Comparison of ENCODE assay signal across 8 cellular contexts in genomic region chr1:33055210-33055991, GRCh38. TPM values are rescaled to one million over a fixed set of nuclear protein-coding genes. Genes with fewer than 3 reads are reported as not detected.
DNase-seq lines count a peak whose midpoint lies in the region; ATAC-seq and TF ChIP-seq lines count a peak whose summit lies in the region.

No MANE protein-coding gene starts in this region.

- TF ChIP-seq CTCF in AG04450 (IDR thresholded peaks at IDR 0.05; ENCODE audit: low read depth, low read length) (peak; percentile 87), GM12875 (IDR thresholded peaks at IDR 0.05; ENCODE audit: borderline replicate concordance, insufficient read depth, low read depth, low read length) (peak; percentile 73), WTC11 (IDR thresholded peaks at IDR 0.05) (peak; percentile 57), endodermal cell (conservative IDR thresholded peaks at IDR 0.05) (peak; percentile 82), lower lobe of right lung (IDR thresholded peaks at IDR 0.05) (peak; percentile 75), stomach (IDR thresholded peaks at IDR 0.05) (peak in 5 of 7 experiments; percentile 47 to 69 (median 54))

- peak; percentile 75 for DNase-seq in AG04450 (ENCODE audit: low read depth, low spot score)
- DNase-seq in NCI-H2171 treated with DMSO at 0.1 percent for 48 hours (lab: John Stamatoyannopoulos, UW) = peak; percentile 40
- DNase-seq in WTC11 (ENCODE audit: low spot score) = peak; percentile 61
- peak; percentile 83 for DNase-seq in endodermal cell
- peak; percentile 80 for DNase-seq in lower lobe of right lung
- DNase-seq in stomach = peak; percentile 59
- no peak for DNase-seq in NCI-H187 treated with DMSO at 0.1 percent for 48 hours (lab: John Stamatoyannopoulos, UW)

- no peak for TF ChIP-seq EP300 in stomach (IDR thresholded peaks at IDR 0.05)

- H3K36me3 ChIP-seq in endodermal cell (ENCODE audit: control insufficient read depth, insufficient read depth, low read length) = no peaks in the 10 kb centered on the region
- no peaks in the 10 kb centered on the region for H3K36me3 ChIP-seq in lower lobe of right lung
- H3K36me3 ChIP-seq in stomach = no peaks in the 10 kb centered on the region

- TF ChIP-seq POLR2A in stomach (IDR thresholded peaks at IDR 0.05) = no peak

- H3K27me3 Mint-ChIP-seq in WTC11 (ENCODE audit: low read depth) = peaks cover 9% of the 10 kb centered on the region
- H3K27me3 Mint-ChIP-seq in endodermal cell (ENCODE audit: insufficient read depth) = peaks cover 10% of the 10 kb centered on the region

- intact Hi-C loops in lower lobe of right lung (cut with DNase I) = no loop called here
- intact Hi-C loops in stomach (cut with DNase I; ENCODE audit: low total_unique reads) = loop anchor here (10.0 kb wide), 1 partner anchor 121 kb away; no protein-coding TSS in a partner anchor

- ATAC-seq in WTC11 = peak; percentile 81
- peak; percentile 94 for ATAC-seq in lower lobe of right lung

- no peak overlapping the region for H3K27ac Mint-ChIP-seq in WTC11
- no peak overlapping the region for H3K27ac Mint-ChIP-seq in endodermal cell

- no peak overlapping the region for H3K9ac ChIP-seq in endodermal cell (ENCODE audit: extremely low read depth, low read length, poor library complexity, severe bottlenecking)

- H3K9me3 Mint-ChIP-seq in WTC11 (peaks cover 13% of the 10 kb centered on the region), endodermal cell (peaks cover 19% of the 10 kb centered on the region)

- H3K27me3 ChIP-seq in AG04450 (ENCODE audit: control insufficient read depth, insufficient read depth, low read length) = no peaks in the 10 kb centered on the region
- no peaks in the 10 kb centered on the region for H3K27me3 ChIP-seq in endodermal cell (ENCODE audit: control insufficient read depth, insufficient read depth, low read length, poor library complexity, severe bottlenecking)
- H3K27me3 ChIP-seq in lower lobe of right lung (ENCODE audit: low read depth) = no peaks in the 10 kb centered on the region
- H3K27me3 ChIP-seq in stomach = no peaks in the 10 kb centered on the region

- H3K4me3 ChIP-seq in AG04450 (ENCODE audit: low read depth, low read length) = no peak overlapping the region
- H3K4me3 ChIP-seq in GM12875 (ENCODE audit: low read depth, low read length) = no peak overlapping the region
- no peak overlapping the region for H3K4me3 ChIP-seq in endodermal cell (ENCODE audit: low read length)
- no peak overlapping the region for H3K4me3 ChIP-seq in lower lobe of right lung
- H3K4me3 ChIP-seq in stomach = no peak overlapping the region

- CTCF ChIA-PET in AG04450 (lab: Charles Lee) (interaction anchor here (0.6 to 3.6 kb wide), 26 partner anchors 9 to 180 kb away, joined by 3 to 24 read pairs (median 4); partner anchors contain the start of gene AZIN2), WTC11 (lab: Charles Lee) (interaction anchor here (0.7 to 4.5 kb wide), 22 partner anchors 10 to 177 kb away, joined by 3 to 34 read pairs (median 4); partner anchors contain the start of gene RNF19B)

- H3K36me3 Mint-ChIP-seq in WTC11 = peaks cover 7% of the 10 kb centered on the region
- peaks cover 4% of the 10 kb centered on the region for H3K36me3 Mint-ChIP-seq in endodermal cell (ENCODE audit: low read depth)

- H3K27ac ChIP-seq in AG04450 (ENCODE audit: low read depth, low read length) (no peak overlapping the region), endodermal cell (ENCODE audit: low read depth, low read length) (no peak overlapping the region), lower lobe of right lung (no peak overlapping the region), stomach (peak overlapping the region in 1 of 5 donors; percentile 54)

- H3K4me3 Mint-ChIP-seq in WTC11 (no peak overlapping the region), endodermal cell (no peak overlapping the region)

- WGBS in endodermal cell (ENCODE audit: insufficient coverage in 1 of 2, insufficient read length in 1 of 2), 2 experiments = 73% methylated on average over 10 to 11 of the region's 11 CpGs
- WGBS in stomach, 5 donors = 26 to 35% (median 33%) methylated on average over 11 of the region's 11 CpGs

- H3K9me3 ChIP-seq in AG04450 (ENCODE audit: control insufficient read depth, insufficient read depth, low read length) (no peaks in the 10 kb centered on the region), endodermal cell (ENCODE audit: control insufficient read depth, low read length) (peaks cover 15% of the 10 kb centered on the region), lower lobe of right lung (no peaks in the 10 kb centered on the region), stomach (no peaks in the 10 kb centered on the region)

- POLR2A ChIA-PET in AG04450 (lab: Yijun Ruan, JAX) (interaction anchor here (0.7 to 2.0 kb wide), 2 partner anchors 25 to 124 kb away, joined by 3 to 6 read pairs; partner anchors contain the start of gene AZIN2), WTC11 (lab: Charles Lee) (no interaction called here)

- H3K4me1 ChIP-seq in endodermal cell (ENCODE audit: control insufficient read depth, insufficient read depth, low read length) (no peaks in the 10 kb centered on the region), lower lobe of right lung (peaks cover 14% of the 10 kb centered on the region), stomach (peaks cover 6 to 15% (median 7%) of the 10 kb centered on the region in 4 donors)

- H3K4me1 Mint-ChIP-seq in WTC11 (no peaks in the 10 kb centered on the region), endodermal cell (no peaks in the 10 kb centered on the region)

TF ChIP-seq in WTC11, 78 proteins besides CTCF, POLR2A, EP300 and RAD21 (continues in another document):
- TF ChIP-seq GTF2I (CRISPR knock-in tag; conservative IDR thresholded peaks at IDR 0.05) = no peak
- TF ChIP-seq JUN (CRISPR knock-in tag; IDR thresholded peaks at IDR 0.05) = no peak
- no peak for TF ChIP-seq IRF1 (CRISPR knock-in tag; IDR thresholded peaks at IDR 0.05)
- TF ChIP-seq NR2C2 (CRISPR knock-in tag; IDR thresholded peaks at IDR 0.05) = no peak
- TF ChIP-seq TEAD1 (CRISPR knock-in tag; IDR thresholded peaks at IDR 0.05) = no peak
- TF ChIP-seq E2F5 (CRISPR knock-in tag; IDR thresholded peaks at IDR 0.05) = no peak
- no peak; the same call in 1 of the 2 replicates for TF ChIP-seq HMGXB4 (CRISPR knock-in tag; IDR thresholded peaks at IDR 0.05)

RNA-seq across cellular contexts. Expression of gene AK2, which starts 18.7 kb away (rescaled TPM):
- polyA plus RNA-seq in AG04450 (2011; rRNA removed) = 129 TPM in 2 replicates
- polyA minus RNA-seq in AG04450 (2011; rRNA and poly(A)+ RNA removed) = 59.6 and 66.6 TPM in 2 replicates
- total RNA-seq in WTC11 (2021) = 124 to 132 TPM (median 130 TPM) in 3 replicates
- total RNA-seq in endodermal cell = 100 to 1,000 TPM; 114 to 118 TPM
- polyA plus RNA-seq in endodermal cell (2013, experiment 1 of 2) = 131 TPM
- polyA plus RNA-seq in endodermal cell (2013, experiment 2 of 2) = 97.3 TPM
- 103 TPM for total RNA-seq in lower lobe of right lung
- 100 to 1,000 TPM in 4 of 5 donors, 10 to 100 TPM in 1; 71.0 to 263 (median 124) TPM for total RNA-seq in stomach
- polyA plus RNA-seq in stomach = 100 to 1,000 TPM in 2 of 3 donors, 10 to 100 TPM in 1; 98.8 to 129 (median 107) TPM

RNA-seq across cellular contexts. Expression of gene AZIN2, which starts 25.6 kb away (rescaled TPM):
- polyA plus RNA-seq in AG04450 (2011; rRNA removed) (7.0 and 7.8 TPM in 2 replicates), stomach (1 to 10 TPM in 2 of 3 donors, under 1 TPM in 1; 0.61 to 2.0 (median 1.1) TPM)
- polyA minus RNA-seq in AG04450 (2011; rRNA and poly(A)+ RNA removed) = 13.7 and 14.7 TPM in 2 replicates
- total RNA-seq in WTC11 (2021) (0.89 to 1.7 TPM (median 1.1 TPM) in 3 replicates), endodermal cell (1 to 10 TPM; 1.7 to 3.0 TPM), lower lobe of right lung (2.4 TPM), stomach (10 to 100 TPM in 2 of 5 donors, 1 to 10 TPM in 2, not detected in 1; 2.0 to 39.7 (median 6.8) TPM)
- polyA plus RNA-seq in endodermal cell (2013, experiment 1 of 2) = 3.2 TPM
- 4.7 TPM for polyA plus RNA-seq in endodermal cell (2013, experiment 2 of 2)
